ENCODE assay signal across 1 cellular context in the genomic region with DNA sequence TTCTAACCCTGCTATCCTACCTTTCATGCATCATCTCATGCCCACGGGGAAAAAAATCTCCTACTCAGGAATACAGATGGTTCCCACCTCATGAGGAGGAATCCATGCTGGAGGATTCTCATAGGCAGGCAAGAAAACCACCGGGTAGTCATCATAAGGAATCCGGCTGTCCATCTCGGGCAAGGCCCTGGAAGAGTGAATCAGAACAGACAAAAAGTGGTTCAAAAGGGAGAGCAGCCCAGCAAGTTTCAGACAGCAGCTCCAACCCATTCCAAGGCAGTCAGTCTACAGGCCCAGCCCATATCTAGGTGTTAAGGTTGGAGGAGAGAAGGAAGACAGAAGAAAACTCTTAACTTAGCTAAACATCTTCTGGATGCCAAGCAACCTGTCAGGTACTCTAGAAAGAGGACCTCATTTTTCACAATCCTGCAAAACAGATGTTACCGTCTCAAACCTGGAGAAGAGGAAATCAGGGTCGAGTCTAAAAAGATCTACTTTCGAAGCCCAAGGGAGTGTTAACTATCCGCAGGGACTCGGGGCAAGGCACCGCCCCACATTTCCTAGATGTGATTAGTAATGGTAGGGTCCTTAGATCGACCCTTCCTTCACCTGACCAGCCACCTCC.
TF ChIP-seq lines count a peak whose summit lies in the region.

No MANE protein-coding gene starts in this region.

TF ChIP-seq in IMR-90, 13 proteins besides CTCF, POLR2A, EP300 and RAD21:
- TF ChIP-seq RCOR1 (IDR thresholded peaks at IDR 0.05; ENCODE audit: insufficient replicate concordance, low read length) = no peak
- TF ChIP-seq FOS (IDR thresholded peaks at IDR 0.05; ENCODE audit: low read depth, low read length) = no peak
- no peak for TF ChIP-seq RFX5 (IDR thresholded peaks at IDR 0.05; ENCODE audit: low read depth, low read length)
- no peak for TF ChIP-seq ELK1 (IDR thresholded peaks at IDR 0.05; ENCODE audit: borderline replicate concordance, low read depth, low read length)
- TF ChIP-seq BHLHE40 (IDR thresholded peaks at IDR 0.05; ENCODE audit: low read depth, low read length) = no peak
- TF ChIP-seq SMC3 (IDR thresholded peaks at IDR 0.05; ENCODE audit: low read depth, low read length) = no peak
- no peak for TF ChIP-seq MAFK (IDR thresholded peaks at IDR 0.05; ENCODE audit: low read depth, low read length)
- TF ChIP-seq CEBPB (IDR thresholded peaks at IDR 0.05; ENCODE audit: low read depth, low read length) = no peak
